In genomic region chr14:72518809-72519377, GRCh38 we compare ENCODE assay signal across 8 cellular contexts.
A peak's percentile ranks its signal among the peaks of the same experiment; 100 is the strongest.
DNase-seq lines count a peak whose midpoint lies in the region; ATAC-seq and TF ChIP-seq lines count a peak whose summit lies in the region.

No MANE protein-coding gene starts in this region.

- no TSS peak for BruUV-seq in Calu3 (replicated peaks; lab: Mats Ljungman, UMichigan)

- H3K4me1 Mint-ChIP-seq in Calu3 (ENCODE audit: low read depth, unreplicated experiment) = no peaks in the 10 kb centered on the region

- H3K4me3 ChIP-seq in lower lobe of right lung = no peak overlapping the region
- no peak overlapping the region for H3K4me3 ChIP-seq in tibial artery

- peaks cover 26% of the 10 kb centered on the region for H3K4me1 ChIP-seq in lower lobe of right lung
- H3K4me1 ChIP-seq in tibial artery = peaks cover 0 to 11% (median 4%) of the 10 kb centered on the region in 4 donors

- intact Hi-C loops in lower lobe of right lung (cut with DNase I) (loop anchor here (5.0 kb wide), 2 partner anchors 388 to 428 kb away; no protein-coding TSS in a partner anchor), Calu3 (cut with micrococcal nuclease; ENCODE audit: unreplicated experiment) (loop anchor here (5.0 kb wide), 1 partner anchor 263 kb away; no protein-coding TSS in a partner anchor), tibial artery (cut with DNase I; ENCODE audit: low total_unique reads) (no loop called here)

- CTCF ChIA-PET in Calu3 (lab: Charles Lee) = no interaction called here

- no peaks in the 10 kb centered on the region for H3K9me3 Mint-ChIP-seq in Calu3 (ENCODE audit: low read depth, unreplicated experiment)

- H3K36me3 ChIP-seq in lower lobe of right lung = no peaks in the 10 kb centered on the region
- H3K36me3 ChIP-seq in tibial artery = no peaks in the 10 kb centered on the region

- H3K9me3 ChIP-seq in lower lobe of right lung (no peaks in the 10 kb centered on the region), tibial artery (no peaks in the 10 kb centered on the region)

- H3K27me3 ChIP-seq in lower lobe of right lung (ENCODE audit: low read depth) (no peaks in the 10 kb centered on the region), tibial artery (no peaks in the 10 kb centered on the region)

- no peaks in the 10 kb centered on the region for H3K36me3 Mint-ChIP-seq in Calu3 (ENCODE audit: insufficient read depth, unreplicated experiment)

- ATAC-seq in GM18870 (IDR thresholded peaks at IDR 0.05; ENCODE audit: unreplicated experiment) (peak; percentile 53), HG02943 (IDR thresholded peaks at IDR 0.05; ENCODE audit: low read depth, unreplicated experiment) (peak; percentile 63), lower lobe of right lung (peak; percentile 47 to 50)

- no peaks in the 10 kb centered on the region for H3K27me3 Mint-ChIP-seq in Calu3 (ENCODE audit: unreplicated experiment)

- H3K4me3 Mint-ChIP-seq in Calu3 (ENCODE audit: low read depth, unreplicated experiment) = no peak overlapping the region

- no peak overlapping the region for H3K27ac ChIP-seq in lower lobe of right lung
- H3K27ac ChIP-seq in tibial artery = no peak overlapping the region

- H3K27ac Mint-ChIP-seq in Calu3 (ENCODE audit: unreplicated experiment) = no peak overlapping the region

- TF ChIP-seq CTCF in lower lobe of right lung (IDR thresholded peaks at IDR 0.05) = no peak
- TF ChIP-seq CTCF in Calu3 (IDR thresholded peaks at IDR 0.05; ENCODE audit: unreplicated experiment) = no peak
- no peak for TF ChIP-seq CTCF in tibial artery (IDR thresholded peaks at IDR 0.05)

- DNase-seq in SKM-1 (lab: John Stamatoyannopoulos, UW; ENCODE audit: unreplicated experiment) = peak; percentile 5
- DNase-seq in lower lobe of right lung = no peak
- DNase-seq in COR-L47 (lab: John Stamatoyannopoulos, UW) = no peak
- DNase-seq in Calu3 = no peak
- DNase-seq in DMS79 treated with DMSO at 0.1 percent for 48 hours (lab: John Stamatoyannopoulos, UW) = no peak
- no peak for DNase-seq in tibial artery
